In the genomic region with DNA sequence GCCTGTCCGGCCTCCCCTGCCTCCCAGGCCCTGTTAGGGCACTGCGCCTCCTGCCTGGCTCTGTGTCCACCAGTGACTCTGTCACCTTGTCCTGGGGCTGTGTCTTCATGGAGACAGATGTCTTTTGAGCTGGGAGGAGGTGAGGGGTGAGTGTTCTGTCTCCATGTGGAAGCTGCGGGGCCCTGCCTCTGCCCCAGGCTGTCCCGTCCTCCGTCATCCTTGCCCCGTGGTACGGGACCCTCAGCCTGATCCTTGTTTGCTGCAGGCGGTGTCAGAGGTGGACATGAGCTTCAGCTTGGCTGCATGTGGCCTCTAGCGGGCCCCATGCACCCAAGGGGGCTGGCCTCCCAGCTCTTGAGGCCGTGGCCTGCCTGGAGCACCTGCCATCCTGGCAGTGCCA, we compare ENCODE assay signal across 20 cellular contexts.
"Had no signal": no experiment of that assay in that cellular context is flagged by ENCODE, and none has a peak within 500 bp of the region (broad histone marks: within the 10 kb centered on the region; RNA-seq: fewer than 3 reads in every experiment).

No MANE protein-coding gene starts in this region.

- H3K4me1 ChIP-seq: adrenal gland, ascending aorta, colonic mucosa, heart right ventricle had no signal

- H3K9me3 Mint-ChIP-seq: activated naive CD4-positive, alpha-beta T cell treated with anti-CD3 and anti-CD28 coated beads, Interleukin-2, amount 50 U/mL, for 72 hours; activated T-helper 17 cell treated with anti-CD3 and anti-CD28 coated beads, Interleukin-2, amount 50 U/mL, for 72 hours; effector memory CD8-positive, alpha-beta T cell; naive thymus-derived CD8-positive, alpha-beta T cell had no signal

- DNase-seq: activated CD4-positive, alpha-beta T cell treated with anti-CD3 and anti-CD28 coated beads for 1 hour; activated CD4-positive, alpha-beta T cell treated with anti-CD3 and anti-CD28 coated beads, Interleukin-2, amount 50 U/mL, for 1 hour; activated CD8-positive, alpha-beta T cell treated with anti-CD3 and anti-CD28 coated beads, Interleukin-2, amount 10 ng/mL, durations not matched to agents 7 days and 5 days; central memory CD4-positive, alpha-beta T cell; colonic mucosa; effector memory CD8-positive, alpha-beta T cell; esophagus squamous epithelium; stimulated activated CD4-positive, alpha-beta T cell treated with anti-CD3 and anti-CD28 coated beads, Interleukin-4, amount 100 ng/mL, for 24 hours; stimulated activated naive CD8-positive, alpha-beta T cell treated with anti-CD3 and anti-CD28 coated beads, Interleukin-15, Interleukin-2, amounts not matched to agents 100 U/mL and 50 U/mL, for 24 hours; T-helper 1 cell had no signal

- H3K9me3 ChIP-seq: adrenal gland, ascending aorta, colonic mucosa, esophagus squamous epithelium, heart right ventricle had no signal

- H3K36me3 ChIP-seq: colonic mucosa had no signal

- H3K4me3 ChIP-seq: adrenal gland, ascending aorta, colonic mucosa, dorsolateral prefrontal cortex, esophagus squamous epithelium, heart right ventricle, lung had no signal

- H3K4me3 Mint-ChIP-seq: activated CD8-positive, alpha-beta T cell treated with anti-CD3 and anti-CD28 coated beads, Interleukin-2, amount 10 ng/mL, durations not matched to agents 7 days and 5 days; activated T-helper 17 cell treated with anti-CD3 and anti-CD28 coated beads, Interleukin-2, amount 50 U/mL, for 72 hours; effector memory CD8-positive, alpha-beta T cell; naive thymus-derived CD8-positive, alpha-beta T cell had no signal

- H3K27me3 ChIP-seq: adrenal gland, ascending aorta, colonic mucosa, dorsolateral prefrontal cortex, esophagus squamous epithelium, heart right ventricle had no signal

- ATAC-seq: activated CD8-positive, alpha-beta T cell treated with anti-CD3 and anti-CD28 coated beads, Interleukin-2, amount 10 ng/mL, durations not matched to agents 7 days and 5 days; activated naive CD4-positive, alpha-beta T cell treated with anti-CD3 and anti-CD28 coated beads, Interleukin-2, amount 50 U/mL, for 72 hours; activated T-helper 17 cell treated with anti-CD3 and anti-CD28 coated beads, Interleukin-2, amount 50 U/mL, for 72 hours; effector memory CD8-positive, alpha-beta T cell; heart right ventricle; left lobe of liver; naive thymus-derived CD8-positive, alpha-beta T cell; stimulated activated naive CD8-positive, alpha-beta T cell treated with anti-CD3 and anti-CD28 coated beads, Interleukin-15, Interleukin-2, amounts not matched to agents 100 U/mL and 50 U/mL, for 24 hours had no signal

- H3K4me1 Mint-ChIP-seq: activated T-helper 17 cell treated with anti-CD3 and anti-CD28 coated beads, Interleukin-2, amount 50 U/mL, for 72 hours had no signal

- H3K27ac ChIP-seq: adrenal gland, ascending aorta, colonic mucosa, esophagus squamous epithelium, heart right ventricle had no signal

- H3K27ac Mint-ChIP-seq: activated CD8-positive, alpha-beta T cell treated with anti-CD3 and anti-CD28 coated beads, Interleukin-2, amount 10 ng/mL, durations not matched to agents 7 days and 5 days; activated T-helper 17 cell treated with anti-CD3 and anti-CD28 coated beads, Interleukin-2, amount 50 U/mL, for 72 hours; effector memory CD8-positive, alpha-beta T cell; progenitor cell of endocrine pancreas had no signal

- H3K27me3 Mint-ChIP-seq: activated T-helper 17 cell treated with anti-CD3 and anti-CD28 coated beads, Interleukin-2, amount 50 U/mL, for 72 hours; effector memory CD8-positive, alpha-beta T cell; naive thymus-derived CD8-positive, alpha-beta T cell; progenitor cell of endocrine pancreas had no signal
